In the genomic region with DNA sequence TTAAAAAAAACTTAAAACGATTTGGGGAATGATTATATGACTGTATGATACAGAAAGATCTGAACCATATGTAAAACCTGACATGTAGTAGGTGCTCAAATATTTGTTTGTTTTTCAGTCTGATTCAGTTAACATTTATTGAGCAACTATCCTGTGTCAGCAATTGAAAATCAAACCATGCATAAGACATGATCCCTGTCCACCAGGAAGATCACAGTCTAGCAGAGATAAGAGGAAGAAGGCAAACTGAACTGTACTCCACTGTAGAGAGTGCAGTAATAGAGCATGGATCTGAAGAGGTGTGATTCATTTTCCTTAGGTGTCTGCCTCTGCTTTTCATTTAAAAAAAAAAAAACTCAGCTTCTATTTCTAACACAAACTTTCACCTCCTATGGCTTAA, we compare ENCODE assay signal across 20 cellular contexts. TPM values are rescaled to one million over a fixed set of nuclear protein-coding genes. Genes with fewer than 3 reads are reported as not detected.
"Had no signal": no experiment of that assay in that cellular context is flagged by ENCODE, and none has a peak within 500 bp of the region (broad histone marks: within the 10 kb centered on the region; RNA-seq: fewer than 3 reads in every experiment).

No MANE protein-coding gene starts in this region.

- H3K27me3 Mint-ChIP-seq: stimulated activated memory B cell treated with anti-CD40 and anti-IgM and Interleukin-4, amounts not matched to agents 10 μg/mL and 1 μg/mL and 100 μg/mL, for 72 hours; type B pancreatic cell had no signal

- ATAC-seq: gastrocnemius medialis; lower lobe of right lung; stimulated activated memory B cell treated with anti-CD40 and anti-IgM and Interleukin-4, amounts not matched to agents 10 μg/mL and 1 μg/mL and 100 μg/mL, for 72 hours; stimulated activated naive CD8-positive, alpha-beta T cell treated with anti-CD3 and anti-CD28 coated beads, Interleukin-15, Interleukin-2, amounts not matched to agents 100 U/mL and 50 U/mL, for 24 hours had no signal

- H3K4me1 Mint-ChIP-seq: nephron had no signal

- H3K27ac Mint-ChIP-seq: nephron; stimulated activated memory B cell treated with anti-CD40 and anti-IgM and Interleukin-4, amounts not matched to agents 10 μg/mL and 1 μg/mL and 100 μg/mL, for 72 hours; type B pancreatic cell had no signal

- H3K4me3 Mint-ChIP-seq: nephron; stimulated activated memory B cell treated with anti-CD40 and anti-IgM and Interleukin-4, amounts not matched to agents 10 μg/mL and 1 μg/mL and 100 μg/mL, for 72 hours; type B pancreatic cell had no signal

- H3K9me3 ChIP-seq: gastrocnemius medialis, left ventricle myocardium inferior, lower lobe of right lung, prostate gland, right atrium auricular region, sigmoid colon, spleen, testis, tibial artery had no signal

- H3K4me1 ChIP-seq: gastrocnemius medialis, left ventricle myocardium inferior, lower lobe of right lung, prostate gland, right atrium auricular region, sigmoid colon, spleen, testis, tibial artery had no signal

- H3K27me3 ChIP-seq: gastrocnemius medialis, right atrium auricular region, sigmoid colon, spleen, testis, tibial artery had no signal

- H3K27ac ChIP-seq: gastrocnemius medialis, left ventricle myocardium inferior, lower lobe of right lung, prostate gland, right atrium auricular region, sigmoid colon, spleen, testis, tibial artery had no signal

- DNase-seq: cortex of kidney; gastrocnemius medialis; head of caudate nucleus; kidney; left ventricle myocardium inferior; lower lobe of right lung; nucleus accumbens; sigmoid colon; spleen; stimulated activated CD4-positive, alpha-beta T cell treated with anti-CD3 and anti-CD28 coated beads, Interleukin-4, amount 100 ng/mL, for 4 hours; stimulated activated naive CD8-positive, alpha-beta T cell treated with anti-CD3 and anti-CD28 coated beads, Interleukin-15, Interleukin-2, amounts not matched to agents 100 U/mL and 50 U/mL, for 24 hours; substantia nigra; testis; tibial artery had no signal

- H3K4me3 ChIP-seq: gastrocnemius medialis, left ventricle myocardium inferior, lower lobe of right lung, prostate gland, right atrium auricular region, sigmoid colon, spleen, testis, tibial artery had no signal

- H3K9me3 Mint-ChIP-seq: nephron; stimulated activated memory B cell treated with anti-CD40 and anti-IgM and Interleukin-4, amounts not matched to agents 10 μg/mL and 1 μg/mL and 100 μg/mL, for 72 hours; type B pancreatic cell had no signal

RNA-seq across cellular contexts. Expression of a gene that starts 7.9 kb away (rescaled TPM):
- total RNA-seq: osteocyte had no signal
